In the genomic region with DNA sequence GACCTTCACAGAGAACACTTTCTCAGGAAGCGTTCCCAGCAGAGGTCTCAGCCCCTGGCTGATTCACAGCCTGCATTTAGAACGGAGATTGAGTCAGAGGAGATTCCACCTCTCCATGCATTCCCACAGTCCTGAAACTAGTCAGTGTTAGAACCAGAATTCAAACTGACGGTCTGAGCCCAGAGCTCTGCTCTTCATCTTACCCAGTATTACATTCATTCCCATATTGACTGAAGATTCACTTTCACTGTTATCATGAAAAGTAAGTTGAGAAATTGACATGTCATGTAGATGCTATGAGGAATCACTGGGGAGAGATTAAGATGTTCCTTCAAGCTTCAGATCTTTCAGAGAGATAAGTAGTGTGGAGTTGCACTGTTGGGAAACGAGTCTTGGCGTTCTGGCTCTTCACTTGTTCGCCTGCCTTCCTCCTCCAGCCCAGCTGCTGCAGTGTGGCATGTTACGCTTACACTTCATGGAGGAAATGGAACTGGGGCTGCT, we compare ENCODE assay signal across 20 cellular contexts. TPM values are rescaled to one million over a fixed set of nuclear protein-coding genes. Genes with fewer than 3 reads are reported as not detected.
DNase-seq lines count a peak whose midpoint lies in the region; ATAC-seq, FAIRE-seq and TF ChIP-seq lines count a peak whose summit lies in the region.
"Had no signal": no experiment of that assay in that cellular context is flagged by ENCODE, and none has a peak within 500 bp of the region (broad histone marks: within the 10 kb centered on the region; RNA-seq: fewer than 3 reads in every experiment).

No MANE protein-coding gene starts in this region.

- H3K4me1 Mint-ChIP-seq in nephron progenitor cell = no peaks in the 10 kb centered on the region
- no peaks in the 10 kb centered on the region for H3K4me1 Mint-ChIP-seq in CD8-positive, alpha-beta T cell (ENCODE audit: low read depth)

- no peak overlapping the region for H3K4me3 ChIP-seq in NB4 (ENCODE audit: low read depth, low read length)
- no peak overlapping the region for H3K4me3 ChIP-seq in choroid plexus epithelial cell (ENCODE audit: low read depth, low read length)
- no peak overlapping the region for H3K4me3 ChIP-seq in uterus
- no peak overlapping the region for H3K4me3 ChIP-seq in CD8-positive, alpha-beta T cell (ENCODE audit: low read depth, low read length)
- H3K4me3 ChIP-seq: right atrium auricular region, upper lobe of right lung had no signal

- H3K27me3 Mint-ChIP-seq in nephron progenitor cell (ENCODE audit: low read depth, poor library complexity) = peaks cover 15% of the 10 kb centered on the region
- peaks cover 8% of the 10 kb centered on the region for H3K27me3 Mint-ChIP-seq in CD8-positive, alpha-beta T cell (ENCODE audit: low read depth)

- no peaks in the 10 kb centered on the region for H3K36me3 ChIP-seq in uterus
- H3K36me3 ChIP-seq in CD8-positive, alpha-beta T cell (ENCODE audit: insufficient read depth, low read length) = no peaks in the 10 kb centered on the region
- H3K36me3 ChIP-seq: right atrium auricular region, upper lobe of right lung had no signal

- CTCF ChIA-PET in CD8-positive, alpha-beta T cell (lab: Charles Lee) = no interaction called here

- POLR2A ChIA-PET in CD8-positive, alpha-beta T cell (lab: Charles Lee) = no interaction called here

- no peak for TF ChIP-seq CTCF in NB4 (IDR thresholded peaks at IDR 0.05; ENCODE audit: low read depth, low read length)
- peak; percentile 4 for TF ChIP-seq CTCF in choroid plexus epithelial cell (conservative IDR thresholded peaks at IDR 0.05; ENCODE audit: low read depth, low read length)
- TF ChIP-seq CTCF in nephron progenitor cell (IDR thresholded peaks at IDR 0.05) = no peak
- no peak for TF ChIP-seq CTCF in D721Med (IDR thresholded peaks at IDR 0.05; ENCODE audit: insufficient read depth, missing control alignments)
- TF ChIP-seq CTCF in uterus (IDR thresholded peaks at IDR 0.05) = no peak
- TF ChIP-seq CTCF in CD8-positive, alpha-beta T cell (IDR thresholded peaks at IDR 0.05) = no peak

- no peaks in the 10 kb centered on the region for H3K9me3 ChIP-seq in uterus
- H3K9me3 ChIP-seq in CD8-positive, alpha-beta T cell (ENCODE audit: low read length) = no peaks in the 10 kb centered on the region
- H3K9me3 ChIP-seq: right atrium auricular region, upper lobe of right lung had no signal

- no peak overlapping the region for H3K27ac ChIP-seq in uterus
- H3K27ac ChIP-seq in CD8-positive, alpha-beta T cell (ENCODE audit: low read depth, low read length) = no peak overlapping the region
- H3K27ac ChIP-seq: right atrium auricular region, upper lobe of right lung had no signal

- H3K36me3 Mint-ChIP-seq in nephron progenitor cell (ENCODE audit: low read depth) = no peaks in the 10 kb centered on the region
- H3K36me3 Mint-ChIP-seq in CD8-positive, alpha-beta T cell = no peaks in the 10 kb centered on the region

- DNase-seq in Daoy (ENCODE audit: low read depth) (peak; percentile 31), NB4 (ENCODE audit: low read depth) (peak; percentile 15), choroid plexus epithelial cell (ENCODE audit: low read depth) (peak; percentile 72), nephron progenitor cell (no peak), D721Med (ENCODE audit: insufficient read length, low spot score) (no peak), NCI-H526 (lab: John Stamatoyannopoulos, UW) (no peak), uterus (no peak)
- no peak for DNase-seq in CD8-positive, alpha-beta T cell
- DNase-seq: activated effector memory CD4-positive, alpha-beta T cell treated with Interleukin-2 at 50 U/mL for 16 hours; COR-L47; foreskin melanocyte; NCI-H1417 treated with DMSO at 0.1 percent for 48 hours; NCI-H526 treated with DMSO at 0.1 percent for 48 hours; stimulated activated naive CD8-positive, alpha-beta T cell treated with anti-CD3 and anti-CD28 coated beads, Interleukin-15, Interleukin-2, amounts not matched to agents 100 U/mL and 50 U/mL, for 24 hours; upper lobe of right lung had no signal

- peak overlapping the region; percentile 12 for H3K27ac Mint-ChIP-seq in nephron progenitor cell
- no peak overlapping the region for H3K27ac Mint-ChIP-seq in CD8-positive, alpha-beta T cell
- H3K27ac Mint-ChIP-seq: T-helper 2 cell treated with Interferon-gamma antibody and Interleukin-4, amounts not matched to agents 5 μg/mL and 100 μg/mL, for 36 hours had no signal

- TF ChIP-seq POLR2A in NB4 (IDR thresholded peaks at IDR 0.05; ENCODE audit: extremely low read depth, insufficient read length) (no peak), uterus (IDR thresholded peaks at IDR 0.05) (no peak)

- peaks cover 3% of the 10 kb centered on the region for H3K9me3 Mint-ChIP-seq in nephron progenitor cell
- H3K9me3 Mint-ChIP-seq in CD8-positive, alpha-beta T cell = peaks cover under 1% of the 10 kb centered on the region

- no peak for ATAC-seq in CD8-positive, alpha-beta T cell
- ATAC-seq: activated CD4-positive, CD25-positive, alpha-beta regulatory T cell treated with anti-CD3 and anti-CD28 coated beads, Interleukin-2, amount 50 U/mL, for 24 hours; HCT116; stimulated activated naive CD8-positive, alpha-beta T cell treated with anti-CD3 and anti-CD28 coated beads, Interleukin-15, Interleukin-2, amounts not matched to agents 100 U/mL and 50 U/mL, for 24 hours; upper lobe of right lung had no signal

- no peaks in the 10 kb centered on the region for H3K27me3 ChIP-seq in uterus
- no peaks in the 10 kb centered on the region for H3K27me3 ChIP-seq in CD8-positive, alpha-beta T cell (ENCODE audit: insufficient read depth, low read length)
- H3K27me3 ChIP-seq: right atrium auricular region, upper lobe of right lung had no signal

- no peaks in the 10 kb centered on the region for H3K4me1 ChIP-seq in uterus
- no peaks in the 10 kb centered on the region for H3K4me1 ChIP-seq in CD8-positive, alpha-beta T cell (ENCODE audit: insufficient read depth, low read length)
- H3K4me1 ChIP-seq: right atrium auricular region, upper lobe of right lung had no signal

- no peak overlapping the region for H3K4me3 Mint-ChIP-seq in nephron progenitor cell
- H3K4me3 Mint-ChIP-seq in CD8-positive, alpha-beta T cell = no peak overlapping the region
- H3K4me3 Mint-ChIP-seq: T-helper 2 cell treated with Interferon-gamma antibody and Interleukin-4, amounts not matched to agents 5 μg/mL and 100 μg/mL, for 36 hours had no signal

- FAIRE-seq in D721Med (lab: Jason Lieb, UNC) = no peak
- FAIRE-seq: endometrium had no signal

- intact Hi-C loops in uterus (cut with DNase I; ENCODE audit: low total_unique reads) = no loop called here
- intact Hi-C loops in CD8-positive, alpha-beta T cell (cut with DNase I, micrococcal nuclease) = no loop called here

RNA-seq across cellular contexts. Expression of a gene that starts 28.3 kb away (rescaled TPM):
- not detected in 2 replicates for total RNA-seq in Daoy (2014; rRNA removed; shearing (Covaris generic))
- under 1 TPM; under 0.01 to 0.58 (median 0.43) TPM for total RNA-seq in uterus
- not detected for total RNA-seq in CD8-positive, alpha-beta T cell
- total RNA-seq: right atrium auricular region, upper lobe of right lung had no signal

RNA-seq across cellular contexts. Expression of a gene that starts 49.8 kb away (rescaled TPM):
- total RNA-seq in Daoy (2014; rRNA removed; shearing (Covaris generic)) = 26.2 and 41.1 TPM in 2 replicates
- total RNA-seq in uterus = 10 to 100 TPM; 36.5 to 91.7 (median 61.7) TPM
- 10 to 100 TPM; 38.5 to 40.6 TPM for total RNA-seq in CD8-positive, alpha-beta T cell

Comparison
In these comparisons a context has a peak if more than half of its experiments do, and no peak if none do; other contexts are left out.
1. DNase-seq: peak in Daoy (single experiment), NB4 (single experiment) and choroid plexus epithelial cell (single experiment); none in nephron progenitor cell (single experiment), D721Med (single experiment), NCI-H526 (0 of 2), uterus (0 of 2) and CD8-positive, alpha-beta T cell (0 of 7).